ENCODE assay signal across 9 cellular contexts in the genomic region with DNA sequence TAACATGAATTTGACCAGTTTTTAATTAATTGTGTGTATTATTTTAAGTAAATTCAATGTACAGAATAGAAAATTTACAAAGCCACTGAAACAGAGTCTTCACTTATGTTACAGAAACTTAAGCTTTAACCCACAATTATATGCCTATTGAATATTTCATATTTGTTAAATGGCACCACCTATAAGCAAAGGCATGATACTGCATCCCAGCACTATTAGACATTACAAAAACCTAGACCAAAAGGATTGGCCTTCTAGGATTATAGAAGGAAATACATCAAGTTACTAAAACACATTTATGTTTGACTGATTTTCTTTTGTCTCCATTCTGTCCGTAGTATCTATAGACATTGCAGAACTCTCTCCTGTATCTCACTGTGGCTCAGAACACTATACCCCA.
"Had no signal": no experiment of that assay in that cellular context is flagged by ENCODE, and none has a peak within 500 bp of the region (broad histone marks: within the 10 kb centered on the region; RNA-seq: fewer than 3 reads in every experiment).

No MANE protein-coding gene starts in this region.

- H3K27ac Mint-ChIP-seq: HFFc6 had no signal

- H3K9me3 ChIP-seq: HAP-1 had no signal

- FAIRE-seq: HTR-8/SVneo had no signal

- ATAC-seq: HCT116 had no signal

- H3K27ac ChIP-seq: GM23248 had no signal

- H3K36me3 ChIP-seq: HAP-1 had no signal

- H3K9ac ChIP-seq: GM23248 had no signal

- DNase-seq: GM23248, GOT3, H7, HFFc6, IMR-90, KBM-7 had no signal

- H2AFZ ChIP-seq: GM23248 had no signal

- H3K4me3 ChIP-seq: GM23248, HAP-1 had no signal

- H3K4me3 Mint-ChIP-seq: HFFc6 had no signal

- H3K4me1 ChIP-seq: HAP-1 had no signal
